21 cellular contexts compared by ENCODE assay signal in genomic region chr10:42885491-42886270, GRCh38.
"Had no signal": no experiment of that assay in that cellular context is flagged by ENCODE, and none has a peak within 500 bp of the region (broad histone marks: within the 10 kb centered on the region; RNA-seq: fewer than 3 reads in every experiment).

No MANE protein-coding gene starts in this region.

- ATAC-seq: left cardiac atrium; left lung; naive thymus-derived CD8-positive, alpha-beta T cell; psoas muscle; stimulated activated memory B cell treated with anti-CD40 and anti-IgM and Interleukin-4, amounts not matched to agents 10 μg/mL and 1 μg/mL and 100 μg/mL, for 72 hours; stimulated activated naive CD8-positive, alpha-beta T cell treated with anti-CD3 and anti-CD28 coated beads, Interleukin-15, amount 100 ng/mL, for 72 hours had no signal

- H3K9me3 ChIP-seq: psoas muscle, right lobe of liver, uterus had no signal

- H3K4me3 ChIP-seq: left lung, psoas muscle, right lobe of liver, smooth muscle cell, tibial nerve, uterus had no signal

- H3K9ac ChIP-seq: parathyroid adenoma had no signal

- DNase-seq: hippocampal formation; kidney glomerular epithelial cell; left cardiac atrium; left lung; mesenchymal stem cell; nucleus accumbens; psoas muscle; right lobe of liver; stimulated activated CD4-positive, alpha-beta T cell treated with anti-CD3 and anti-CD28 coated beads, Interleukin-1b, Interleukin-23, amount 100 ng/mL, for 48 hours; stimulated activated CD4-positive, alpha-beta T cell treated with anti-CD3 and anti-CD28 coated beads, Interleukin-2, amount 100 ng/mL, for 48 hours; stimulated activated CD4-positive, alpha-beta T cell treated with anti-CD3 and anti-CD28 coated beads, Interleukin-4, amount 100 ng/mL, for 4 hours; stimulated activated CD8-positive, alpha-beta memory T cell treated with anti-CD3 and anti-CD28 coated beads, Interleukin-4, amount 100 ng/mL, for 48 hours; stimulated activated naive CD4-positive, alpha-beta T cell treated with Interleukin-2 at 50 U/mL for 16 hours; stimulated activated naive CD8-positive, alpha-beta T cell treated with anti-CD3 and anti-CD28 coated beads, Interleukin-15, amount 100 ng/mL, for 72 hours; substantia nigra; uterus had no signal

- H3K27ac ChIP-seq: left lung, parathyroid adenoma, psoas muscle, right lobe of liver, tibial nerve, uterus had no signal

- H3K4me2 ChIP-seq: smooth muscle cell had no signal

- H3K4me1 ChIP-seq: left lung, parathyroid adenoma, psoas muscle, right lobe of liver, tibial nerve, uterus had no signal

- H3K79me2 ChIP-seq: parathyroid adenoma had no signal

- H3K36me3 ChIP-seq: left lung, right lobe of liver, tibial nerve, uterus had no signal

- H2AFZ ChIP-seq: parathyroid adenoma had no signal

- H3K27me3 ChIP-seq: left lung, right lobe of liver, tibial nerve, uterus had no signal
